Comparison of ENCODE assay signal across 1 cellular context in genomic region chr2:62038980-62039771, GRCh38.
TF ChIP-seq lines count a peak whose summit lies in the region.

No MANE protein-coding gene starts in this region.

TF ChIP-seq in K562, 482 proteins besides CTCF, POLR2A, EP300 and RAD21 (continued from another document and continues in another):
- TF ChIP-seq PATZ1 (CRISPR knock-in tag; IDR thresholded peaks at IDR 0.05; ENCODE audit: borderline replicate concordance) = no peak
- no peak for TF ChIP-seq ZNF407 (IDR thresholded peaks at IDR 0.05; ENCODE audit: low read depth)
- TF ChIP-seq ZBTB7A (IDR thresholded peaks at IDR 0.05; ENCODE audit: borderline replicate concordance, control insufficient read depth, low read depth, low read length) = no peak
- no peak for TF ChIP-seq PTRF (tag; IDR thresholded peaks at IDR 0.05)
- TF ChIP-seq HNRNPL (IDR thresholded peaks at IDR 0.05; ENCODE audit: low read depth, low read length) = no peak
- no peak for TF ChIP-seq NONO (IDR thresholded peaks at IDR 0.05; ENCODE audit: low read depth in 2 of 2, low read length in 1 of 2)
- TF ChIP-seq CAMTA2 (CRISPR knock-in tag; conservative IDR thresholded peaks at IDR 0.05) = no peak
- TF ChIP-seq ZNF263 (CRISPR knock-in tag; IDR thresholded peaks at IDR 0.05; ENCODE audit: borderline replicate concordance) = no peak
- peak; percentile 67; the same call in 1 of the 2 replicates for TF ChIP-seq CBX1 (IDR thresholded peaks at IDR 0.05; ENCODE audit: low read depth)
- no peak for TF ChIP-seq CREM (IDR thresholded peaks at IDR 0.05; ENCODE audit: low read depth)
- TF ChIP-seq HOXB6 (CRISPR knock-in tag; IDR thresholded peaks at IDR 0.05; ENCODE audit: borderline replicate concordance) = no peak
- peak; percentile 49; the same call in 1 of the 2 replicates for TF ChIP-seq MYC (IDR thresholded peaks at IDR 0.05; ENCODE audit: low read depth, low read length)
- no peak for TF ChIP-seq MYC (CRISPR knock-in tag; IDR thresholded peaks at IDR 0.05; ENCODE audit: borderline replicate concordance, low read depth)
- no peak for TF ChIP-seq GTF2E2 (tag; IDR thresholded peaks at IDR 0.05)
- no peak for TF ChIP-seq SRSF3 (IDR thresholded peaks at IDR 0.05; ENCODE audit: insufficient read depth, low read length)
- TF ChIP-seq AFF4 (CRISPR knock-in tag; IDR thresholded peaks at IDR 0.05) = no peak
- no peak for TF ChIP-seq THRAP3 (IDR thresholded peaks at IDR 0.05; ENCODE audit: borderline replicate concordance)
- no peak for TF ChIP-seq SNIP1 (IDR thresholded peaks at IDR 0.05; ENCODE audit: low read depth)
- no peak for TF ChIP-seq PURB (CRISPR knock-in tag; IDR thresholded peaks at IDR 0.05; ENCODE audit: low read depth)
- TF ChIP-seq, protein P1, sequence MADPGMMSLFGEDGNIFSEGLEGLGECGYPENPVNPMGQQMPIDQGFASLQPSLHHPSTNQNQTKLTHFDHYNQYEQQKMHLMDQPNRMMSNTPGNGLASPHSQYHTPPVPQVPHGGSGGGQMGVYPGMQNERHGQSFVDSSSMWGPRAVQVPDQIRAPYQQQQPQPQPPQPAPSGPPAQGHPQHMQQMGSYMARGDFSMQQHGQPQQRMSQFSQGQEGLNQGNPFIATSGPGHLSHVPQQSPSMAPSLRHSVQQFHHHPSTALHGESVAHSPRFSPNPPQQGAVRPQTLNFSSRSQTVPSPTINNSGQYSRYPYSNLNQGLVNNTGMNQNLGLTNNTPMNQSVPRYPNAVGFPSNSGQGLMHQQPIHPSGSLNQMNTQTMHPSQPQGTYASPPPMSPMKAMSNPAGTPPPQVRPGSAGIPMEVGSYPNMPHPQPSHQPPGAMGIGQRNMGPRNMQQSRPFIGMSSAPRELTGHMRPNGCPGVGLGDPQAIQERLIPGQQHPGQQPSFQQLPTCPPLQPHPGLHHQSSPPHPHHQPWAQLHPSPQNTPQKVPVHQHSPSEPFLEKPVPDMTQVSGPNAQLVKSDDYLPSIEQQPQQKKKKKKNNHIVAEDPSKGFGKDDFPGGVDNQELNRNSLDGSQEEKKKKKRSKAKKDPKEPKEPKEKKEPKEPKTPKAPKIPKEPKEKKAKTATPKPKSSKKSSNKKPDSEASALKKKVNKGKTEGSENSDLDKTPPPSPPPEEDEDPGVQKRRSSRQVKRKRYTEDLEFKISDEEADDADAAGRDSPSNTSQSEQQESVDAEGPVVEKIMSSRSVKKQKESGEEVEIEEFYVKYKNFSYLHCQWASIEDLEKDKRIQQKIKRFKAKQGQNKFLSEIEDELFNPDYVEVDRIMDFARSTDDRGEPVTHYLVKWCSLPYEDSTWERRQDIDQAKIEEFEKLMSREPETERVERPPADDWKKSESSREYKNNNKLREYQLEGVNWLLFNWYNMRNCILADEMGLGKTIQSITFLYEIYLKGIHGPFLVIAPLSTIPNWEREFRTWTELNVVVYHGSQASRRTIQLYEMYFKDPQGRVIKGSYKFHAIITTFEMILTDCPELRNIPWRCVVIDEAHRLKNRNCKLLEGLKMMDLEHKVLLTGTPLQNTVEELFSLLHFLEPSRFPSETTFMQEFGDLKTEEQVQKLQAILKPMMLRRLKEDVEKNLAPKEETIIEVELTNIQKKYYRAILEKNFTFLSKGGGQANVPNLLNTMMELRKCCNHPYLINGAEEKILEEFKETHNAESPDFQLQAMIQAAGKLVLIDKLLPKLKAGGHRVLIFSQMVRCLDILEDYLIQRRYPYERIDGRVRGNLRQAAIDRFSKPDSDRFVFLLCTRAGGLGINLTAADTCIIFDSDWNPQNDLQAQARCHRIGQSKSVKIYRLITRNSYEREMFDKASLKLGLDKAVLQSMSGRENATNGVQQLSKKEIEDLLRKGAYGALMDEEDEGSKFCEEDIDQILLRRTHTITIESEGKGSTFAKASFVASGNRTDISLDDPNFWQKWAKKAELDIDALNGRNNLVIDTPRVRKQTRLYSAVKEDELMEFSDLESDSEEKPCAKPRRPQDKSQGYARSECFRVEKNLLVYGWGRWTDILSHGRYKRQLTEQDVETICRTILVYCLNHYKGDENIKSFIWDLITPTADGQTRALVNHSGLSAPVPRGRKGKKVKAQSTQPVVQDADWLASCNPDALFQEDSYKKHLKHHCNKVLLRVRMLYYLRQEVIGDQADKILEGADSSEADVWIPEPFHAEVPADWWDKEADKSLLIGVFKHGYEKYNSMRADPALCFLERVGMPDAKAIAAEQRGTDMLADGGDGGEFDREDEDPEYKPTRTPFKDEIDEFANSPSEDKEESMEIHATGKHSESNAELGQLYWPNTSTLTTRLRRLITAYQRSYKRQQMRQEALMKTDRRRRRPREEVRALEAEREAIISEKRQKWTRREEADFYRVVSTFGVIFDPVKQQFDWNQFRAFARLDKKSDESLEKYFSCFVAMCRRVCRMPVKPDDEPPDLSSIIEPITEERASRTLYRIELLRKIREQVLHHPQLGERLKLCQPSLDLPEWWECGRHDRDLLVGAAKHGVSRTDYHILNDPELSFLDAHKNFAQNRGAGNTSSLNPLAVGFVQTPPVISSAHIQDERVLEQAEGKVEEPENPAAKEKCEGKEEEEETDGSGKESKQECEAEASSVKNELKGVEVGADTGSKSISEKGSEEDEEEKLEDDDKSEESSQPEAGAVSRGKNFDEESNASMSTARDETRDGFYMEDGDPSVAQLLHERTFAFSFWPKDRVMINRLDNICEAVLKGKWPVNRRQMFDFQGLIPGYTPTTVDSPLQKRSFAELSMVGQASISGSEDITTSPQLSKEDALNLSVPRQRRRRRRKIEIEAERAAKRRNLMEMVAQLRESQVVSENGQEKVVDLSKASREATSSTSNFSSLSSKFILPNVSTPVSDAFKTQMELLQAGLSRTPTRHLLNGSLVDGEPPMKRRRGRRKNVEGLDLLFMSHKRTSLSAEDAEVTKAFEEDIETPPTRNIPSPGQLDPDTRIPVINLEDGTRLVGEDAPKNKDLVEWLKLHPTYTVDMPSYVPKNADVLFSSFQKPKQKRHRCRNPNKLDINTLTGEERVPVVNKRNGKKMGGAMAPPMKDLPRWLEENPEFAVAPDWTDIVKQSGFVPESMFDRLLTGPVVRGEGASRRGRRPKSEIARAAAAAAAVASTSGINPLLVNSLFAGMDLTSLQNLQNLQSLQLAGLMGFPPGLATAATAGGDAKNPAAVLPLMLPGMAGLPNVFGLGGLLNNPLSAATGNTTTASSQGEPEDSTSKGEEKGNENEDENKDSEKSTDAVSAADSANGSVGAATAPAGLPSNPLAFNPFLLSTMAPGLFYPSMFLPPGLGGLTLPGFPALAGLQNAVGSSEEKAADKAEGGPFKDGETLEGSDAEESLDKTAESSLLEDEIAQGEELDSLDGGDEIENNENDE (IDR thresholded peaks at IDR 0.05; ENCODE audit: low read depth, low read length) = no peak
- TF ChIP-seq ZNF232 (CRISPR knock-in tag; IDR thresholded peaks at IDR 0.05) = no peak
- peak; percentile 35; the same call in 1 of the 2 replicates for TF ChIP-seq DPF2 (IDR thresholded peaks at IDR 0.05)
- no peak for TF ChIP-seq ZNF274 (IDR thresholded peaks at IDR 0.05; ENCODE audit: borderline replicate concordance, low read depth, low read length)
- peak; percentile 90 for TF ChIP-seq SPI1 (IDR thresholded peaks at IDR 0.05; ENCODE audit: borderline replicate concordance, low read depth, low read length)
- peak in 1 of 2 experiments; percentile 51; a peak in 1 of 4 replicates for TF ChIP-seq RCOR1 (IDR thresholded peaks at IDR 0.05; ENCODE audit: borderline replicate concordance in 1 of 2, low read depth in 2 of 2, low read length in 2 of 2)
- TF ChIP-seq MECOM (CRISPR knock-in tag; IDR thresholded peaks at IDR 0.05) = no peak
- TF ChIP-seq ZNF280B (CRISPR knock-in tag; IDR thresholded peaks at IDR 0.05) = no peak
